Comparison of ENCODE assay signal across 12 cellular contexts in genomic region chr11:63564785-63565350, GRCh38. TPM values are rescaled to one million over a fixed set of nuclear protein-coding genes. Genes with fewer than 3 reads are reported as not detected.
A peak's percentile ranks its signal among the peaks of the same experiment; 100 is the strongest.
DNase-seq lines count a peak whose midpoint lies in the region; ATAC-seq and TF ChIP-seq lines count a peak whose summit lies in the region.
"Had no signal": no experiment of that assay in that cellular context is flagged by ENCODE, and none has a peak within 500 bp of the region (broad histone marks: within the 10 kb centered on the region; RNA-seq: fewer than 3 reads in every experiment).

No MANE protein-coding gene starts in this region.

- H3K27me3 ChIP-seq in CD4-positive, CD25-positive, alpha-beta regulatory T cell (ENCODE audit: control insufficient read depth, insufficient read depth, low read length): no peaks in the 10 kb centered on the region
- H3K27me3 ChIP-seq in mucosa of stomach (ENCODE audit: control insufficient read depth, insufficient read depth, low read length): no peaks in the 10 kb centered on the region

- peak overlapping the region in 2 of 3 donors; percentile 42 to 56 for H3K27ac Mint-ChIP-seq in CD4-positive, CD25-positive, alpha-beta regulatory T cell
- H3K27ac Mint-ChIP-seq in activated T-helper 1 cell treated with anti-CD3 and anti-CD28 coated beads, Interleukin-12 subunit alpha, Interleukin-12 subunit beta, Interleukin-2, Interleukin-4 antibody, amounts not matched to agents 30 ng/mL and 10 ng/mL and 1 ng/mL, durations not matched to agents 14 hours and 24 hours and 36 hours: no peak overlapping the region
- H3K27ac Mint-ChIP-seq in chondrocyte (ENCODE audit: unreplicated experiment): no peak overlapping the region

- H3K9me3 ChIP-seq in CD4-positive, CD25-positive, alpha-beta regulatory T cell (ENCODE audit: control insufficient read depth in 2 of 2, low read length in 2 of 2): no peaks in the 10 kb centered on the region
- H3K9me3 ChIP-seq in HEK293 (ENCODE audit: control insufficient read depth, insufficient read depth, low read depth, low read length) (no peaks in the 10 kb centered on the region), mucosa of stomach (ENCODE audit: control insufficient read depth, low read length) (no peaks in the 10 kb centered on the region)
- H3K9me3 ChIP-seq: thoracic aorta had no signal

- POLR2A ChIA-PET in HEK293 (lab: Yijun Ruan, JAX): no interaction called here

- H3K4me3 Mint-ChIP-seq in CD4-positive, CD25-positive, alpha-beta regulatory T cell: peak overlapping the region in 1 of 4 donors; percentile 12
- H3K4me3 Mint-ChIP-seq in activated T-helper 1 cell treated with anti-CD3 and anti-CD28 coated beads, Interleukin-12 subunit alpha, Interleukin-12 subunit beta, Interleukin-2, Interleukin-4 antibody, amounts not matched to agents 30 ng/mL and 10 ng/mL and 1 ng/mL, durations not matched to agents 14 hours and 24 hours and 36 hours: peak overlapping the region; percentile 30
- no peak overlapping the region for H3K4me3 Mint-ChIP-seq in chondrocyte (ENCODE audit: unreplicated experiment)

- H3K9ac ChIP-seq in mucosa of stomach (ENCODE audit: low read length): peak overlapping the region; percentile 59

- H3K36me3 Mint-ChIP-seq in CD4-positive, CD25-positive, alpha-beta regulatory T cell: no peaks in the 10 kb centered on the region
- H3K36me3 Mint-ChIP-seq in activated T-helper 1 cell treated with anti-CD3 and anti-CD28 coated beads, Interleukin-12 subunit alpha, Interleukin-12 subunit beta, Interleukin-2, Interleukin-4 antibody, amounts not matched to agents 30 ng/mL and 10 ng/mL and 1 ng/mL, durations not matched to agents 14 hours and 24 hours and 36 hours (ENCODE audit: low read depth): no peaks in the 10 kb centered on the region
- no peaks in the 10 kb centered on the region for H3K36me3 Mint-ChIP-seq in chondrocyte (ENCODE audit: low read depth)

- intact Hi-C loops in activated T-helper 1 cell treated with anti-CD3 and anti-CD28 coated beads, Interleukin-12 subunit alpha, Interleukin-12 subunit beta, Interleukin-2, Interleukin-4 antibody, amounts not matched to agents 30 ng/mL and 10 ng/mL and 1 ng/mL, durations not matched to agents 14 hours and 24 hours and 36 hours (cut with micrococcal nuclease): loop anchor here (1.0 to 5.0 kb wide), 4 partner anchors 11 to 117 kb away; partner anchors contain the start of genes PLAAT3, PLAAT5 and RTN3

- no peaks in the 10 kb centered on the region for H3K36me3 ChIP-seq in CD4-positive, CD25-positive, alpha-beta regulatory T cell (ENCODE audit: control insufficient read depth, insufficient read depth, low read length)
- H3K36me3 ChIP-seq in HEK293 (ENCODE audit: control insufficient read depth in 2 of 2, insufficient read depth in 1 of 2, low read length in 2 of 2) (no peaks in the 10 kb centered on the region), mucosa of stomach (ENCODE audit: control insufficient read depth, insufficient read depth, low read length) (no peaks in the 10 kb centered on the region)
- H3K36me3 ChIP-seq: thoracic aorta had no signal

- H3K4me3 ChIP-seq in CD4-positive, CD25-positive, alpha-beta regulatory T cell (ENCODE audit: low read depth, low read length): no peak overlapping the region
- H3K4me3 ChIP-seq in HEK293 (ENCODE audit: low read depth, low read length) (no peak overlapping the region), mucosa of stomach (ENCODE audit: low read length) (no peak overlapping the region)
- H3K4me3 ChIP-seq: thoracic aorta had no signal

- ATAC-seq in CD4-positive, CD25-positive, alpha-beta regulatory T cell (ENCODE audit: low read depth in 2 of 2): no peak

- no peak for DNase-seq in CD4-positive, CD25-positive, alpha-beta regulatory T cell
- no peak for DNase-seq in activated T-helper 1 cell treated with anti-CD3 and anti-CD28 coated beads, Interleukin-12 subunit alpha, Interleukin-12 subunit beta, Interleukin-2, Interleukin-4 antibody, amounts not matched to agents 30 ng/mL and 10 ng/mL and 1 ng/mL, durations not matched to agents 14 hours and 24 hours and 36 hours (ENCODE audit: low spot score)
- DNase-seq in UCSD-AML1 (lab: John Stamatoyannopoulos, UW; ENCODE audit: unreplicated experiment) (no peak), chondrocyte (ENCODE audit: low spot score) (no peak), cortex of kidney (lab: John Stamatoyannopoulos, UW) (no peak), amygdala (lab: John Stamatoyannopoulos, UW) (no peak)
- DNase-seq: NCI-H1048; occipital lobe; stimulated activated CD4-positive, alpha-beta T cell treated with anti-CD3 and anti-CD28 coated beads, Interleukin-4, amount 100 ng/mL, for 1 hour had no signal

- TF ChIP-seq CTCF in HEK293 (tag by site-specific recombination; IDR thresholded peaks at IDR 0.05): no peak
- no peak for TF ChIP-seq CTCF in chondrocyte (IDR thresholded peaks at IDR 0.05)

- no peaks in the 10 kb centered on the region for H3K9me3 Mint-ChIP-seq in CD4-positive, CD25-positive, alpha-beta regulatory T cell
- no peaks in the 10 kb centered on the region for H3K9me3 Mint-ChIP-seq in activated T-helper 1 cell treated with anti-CD3 and anti-CD28 coated beads, Interleukin-12 subunit alpha, Interleukin-12 subunit beta, Interleukin-2, Interleukin-4 antibody, amounts not matched to agents 30 ng/mL and 10 ng/mL and 1 ng/mL, durations not matched to agents 14 hours and 24 hours and 36 hours
- H3K9me3 Mint-ChIP-seq in chondrocyte (ENCODE audit: low read depth): no peaks in the 10 kb centered on the region

- H3K4me1 ChIP-seq in CD4-positive, CD25-positive, alpha-beta regulatory T cell (ENCODE audit: control insufficient read depth, insufficient read depth, low read length, poor library complexity, severe bottlenecking): peaks cover 43% of the 10 kb centered on the region
- H3K4me1 ChIP-seq in HEK293 (ENCODE audit: control insufficient read depth, insufficient read depth, low read length): no peaks in the 10 kb centered on the region
- peaks cover 62% of the 10 kb centered on the region for H3K4me1 ChIP-seq in mucosa of stomach (ENCODE audit: control insufficient read depth, insufficient read depth, low read length)

- CTCF ChIA-PET in HEK293 (lab: Yijun Ruan, JAX): no interaction called here

- H3K27ac ChIP-seq in CD4-positive, CD25-positive, alpha-beta regulatory T cell (ENCODE audit: insufficient read depth, low read length, poor library complexity, severe bottlenecking): no peak overlapping the region
- H3K27ac ChIP-seq in HEK293 (ENCODE audit: extremely low read depth, low read depth, low read length): no peak overlapping the region
- H3K27ac ChIP-seq: thoracic aorta had no signal

- no peaks in the 10 kb centered on the region for H3K27me3 Mint-ChIP-seq in CD4-positive, CD25-positive, alpha-beta regulatory T cell
- H3K27me3 Mint-ChIP-seq in activated T-helper 1 cell treated with anti-CD3 and anti-CD28 coated beads, Interleukin-12 subunit alpha, Interleukin-12 subunit beta, Interleukin-2, Interleukin-4 antibody, amounts not matched to agents 30 ng/mL and 10 ng/mL and 1 ng/mL, durations not matched to agents 14 hours and 24 hours and 36 hours (ENCODE audit: insufficient read depth): peaks cover 3% of the 10 kb centered on the region
- H3K27me3 Mint-ChIP-seq in chondrocyte (ENCODE audit: low read depth): no peaks in the 10 kb centered on the region

- peaks cover 11 to 57% (median 37%) of the 10 kb centered on the region in 4 donors for H3K4me1 Mint-ChIP-seq in CD4-positive, CD25-positive, alpha-beta regulatory T cell
- H3K4me1 Mint-ChIP-seq in activated T-helper 1 cell treated with anti-CD3 and anti-CD28 coated beads, Interleukin-12 subunit alpha, Interleukin-12 subunit beta, Interleukin-2, Interleukin-4 antibody, amounts not matched to agents 30 ng/mL and 10 ng/mL and 1 ng/mL, durations not matched to agents 14 hours and 24 hours and 36 hours (ENCODE audit: low read depth): peaks cover 50% of the 10 kb centered on the region
- H3K4me1 Mint-ChIP-seq in chondrocyte (ENCODE audit: low read depth): peaks cover 29% of the 10 kb centered on the region

TF ChIP-seq in HEK293, 187 proteins besides CTCF, POLR2A, EP300 and RAD21:
- no peak for TF ChIP-seq WT1 (tag by site-specific recombination; IDR thresholded peaks at IDR 0.05)
- no peak for TF ChIP-seq ZIC2 (tag by site-specific recombination; IDR thresholded peaks at IDR 0.05)
- no peak for TF ChIP-seq ZNF596 (tag by site-specific recombination; IDR thresholded peaks at IDR 0.05)
- no peak for TF ChIP-seq ZNF701 (tag by site-specific recombination; IDR thresholded peaks at IDR 0.05)
- peak; percentile 77 for TF ChIP-seq KLF1 (tag by site-specific recombination; IDR thresholded peaks at IDR 0.05)

RNA-seq across cellular contexts. Expression of gene PLAAT2, which starts 1.7 kb away (rescaled TPM):
- not detected for total RNA-seq in CD4-positive, CD25-positive, alpha-beta regulatory T cell
- under 1 TPM in 2 of 4 donors, not detected in 2; 0.28 to 0.47 TPM for polyA plus RNA-seq in CD4-positive, CD25-positive, alpha-beta regulatory T cell
- not detected in 2 replicates for total RNA-seq in activated T-helper 1 cell treated with anti-CD3 and anti-CD28 coated beads, Interleukin-12 subunit alpha, Interleukin-12 subunit beta, Interleukin-2, Interleukin-4 antibody, amounts not matched to agents 30 ng/mL and 10 ng/mL and 1 ng/mL, durations not matched to agents 14 hours and 24 hours and 36 hours
- total RNA-seq in chondrocyte: not detected in 3 replicates
- total RNA-seq: occipital lobe, thoracic aorta had no signal

RNA-seq across cellular contexts. Expression of gene PLAAT4, which starts 28.3 kb away (rescaled TPM):
- 118 TPM for total RNA-seq in CD4-positive, CD25-positive, alpha-beta regulatory T cell
- polyA plus RNA-seq in CD4-positive, CD25-positive, alpha-beta regulatory T cell: 100 to 1,000 TPM; 405 to 493 (median 439) TPM
- total RNA-seq in activated T-helper 1 cell treated with anti-CD3 and anti-CD28 coated beads, Interleukin-12 subunit alpha, Interleukin-12 subunit beta, Interleukin-2, Interleukin-4 antibody, amounts not matched to agents 30 ng/mL and 10 ng/mL and 1 ng/mL, durations not matched to agents 14 hours and 24 hours and 36 hours: 11.8 and 12.2 TPM in 2 replicates
- total RNA-seq in chondrocyte: 1.8 to 3.0 TPM (median 2.5 TPM) in 3 replicates

RNA-seq across cellular contexts. Expression of gene PLAAT3, which starts 49.4 kb away (rescaled TPM):
- 5.8 TPM for total RNA-seq in CD4-positive, CD25-positive, alpha-beta regulatory T cell
- polyA plus RNA-seq in CD4-positive, CD25-positive, alpha-beta regulatory T cell: 10 to 100 TPM in 1 of 4 donors, 1 to 10 TPM in 3; 3.1 to 19.0 (median 5.8) TPM
- total RNA-seq in activated T-helper 1 cell treated with anti-CD3 and anti-CD28 coated beads, Interleukin-12 subunit alpha, Interleukin-12 subunit beta, Interleukin-2, Interleukin-4 antibody, amounts not matched to agents 30 ng/mL and 10 ng/mL and 1 ng/mL, durations not matched to agents 14 hours and 24 hours and 36 hours: 2.3 TPM in 2 replicates
- total RNA-seq in chondrocyte: 9.3 to 22.0 TPM (median 21.2 TPM) in 3 replicates

RNA-seq across cellular contexts. Expression of gene LGALS12, which starts 59.0 kb away (rescaled TPM):
- total RNA-seq in CD4-positive, CD25-positive, alpha-beta regulatory T cell: 0.94 TPM
- polyA plus RNA-seq in CD4-positive, CD25-positive, alpha-beta regulatory T cell: not detected
- not detected in 2 replicates for total RNA-seq in activated T-helper 1 cell treated with anti-CD3 and anti-CD28 coated beads, Interleukin-12 subunit alpha, Interleukin-12 subunit beta, Interleukin-2, Interleukin-4 antibody, amounts not matched to agents 30 ng/mL and 10 ng/mL and 1 ng/mL, durations not matched to agents 14 hours and 24 hours and 36 hours
- not detected in 3 replicates for total RNA-seq in chondrocyte
- total RNA-seq: occipital lobe had no signal

Comparison
In these comparisons a context has a peak if more than half of its experiments do, and no peak if none do; other contexts are left out.
1. H3K27ac Mint-ChIP-seq: peak in CD4-positive, CD25-positive, alpha-beta regulatory T cell (2 of 3); none in activated T-helper 1 cell treated with anti-CD3 and anti-CD28 coated beads, Interleukin-12 subunit alpha, Interleukin-12 subunit beta, Interleukin-2, Interleukin-4 antibody, amounts not matched to agents 30 ng/mL and 10 ng/mL and 1 ng/mL, durations not matched to agents 14 hours and 24 hours and 36 hours (single experiment) and chondrocyte (single experiment).